ENCODE assay signal across 8 cellular contexts in genomic region chr20:38433304-38433972, GRCh38. TPM values are rescaled to one million over a fixed set of nuclear protein-coding genes. Genes with fewer than 3 reads are reported as not detected.
DNase-seq lines count a peak whose midpoint lies in the region; TF ChIP-seq lines count a peak whose summit lies in the region.

No MANE protein-coding gene starts in this region.

- H4K20me1 ChIP-seq in MM.1S (ENCODE audit: insufficient read depth, low read length) = peaks cover 51% of the 10 kb centered on the region

- H3K4me1 Mint-ChIP-seq in CD8-positive, alpha-beta memory T cell = peaks cover 29 to 61% (median 47%) of the 10 kb centered on the region in 3 donors
- H3K4me1 Mint-ChIP-seq in nephron progenitor cell = peaks cover 40% of the 10 kb centered on the region

- peak overlapping the region; percentile 91 for H3K4me2 ChIP-seq in MM.1S (ENCODE audit: low read depth, low read length)

- no peak for TF ChIP-seq CTCF in MM.1S (IDR thresholded peaks at IDR 0.05; ENCODE audit: low read length)
- TF ChIP-seq CTCF in coronary artery (IDR thresholded peaks at IDR 0.05) = no peak
- TF ChIP-seq CTCF in nephron progenitor cell (IDR thresholded peaks at IDR 0.05) = no peak

- H3K36me3 ChIP-seq in CD8-positive, alpha-beta memory T cell (ENCODE audit: insufficient read depth, low read length) = peaks cover 42% of the 10 kb centered on the region
- H3K36me3 ChIP-seq in MM.1S (replicated peaks; ENCODE audit: insufficient read depth, low read length) = peaks cover 46% of the 10 kb centered on the region

- H3K27ac ChIP-seq in CD8-positive, alpha-beta memory T cell (ENCODE audit: low read depth, low read length) = peak overlapping the region; percentile 77
- H3K27ac ChIP-seq in MM.1S (ENCODE audit: low read length) (no peak overlapping the region), coronary artery (no peak overlapping the region)

- H2AFZ ChIP-seq in MM.1S (ENCODE audit: low read length) = no peak overlapping the region

- peak overlapping the region; percentile 93 for H3K4me3 ChIP-seq in CD8-positive, alpha-beta memory T cell (ENCODE audit: low read length)
- H3K4me3 ChIP-seq in MM.1S (ENCODE audit: low read length) = peak overlapping the region; percentile 98
- peak overlapping the region; percentile 81 for H3K4me3 ChIP-seq in coronary artery

- H3K79me2 ChIP-seq in MM.1S (ENCODE audit: low read length) = peaks cover 67% of the 10 kb centered on the region

- no peaks in the 10 kb centered on the region for H3K9me3 ChIP-seq in CD8-positive, alpha-beta memory T cell (ENCODE audit: low read length)
- H3K9me3 ChIP-seq in MM.1S (replicated peaks; ENCODE audit: insufficient read depth, low read length) = no peaks in the 10 kb centered on the region

- no peaks in the 10 kb centered on the region for H3K27me3 Mint-ChIP-seq in CD8-positive, alpha-beta memory T cell
- peaks cover 8% of the 10 kb centered on the region for H3K27me3 Mint-ChIP-seq in nephron progenitor cell (ENCODE audit: low read depth, poor library complexity)

- peak overlapping the region; percentile 90 for H3K9ac ChIP-seq in MM.1S (ENCODE audit: low read length)

- no peaks in the 10 kb centered on the region for H3K27me3 ChIP-seq in CD8-positive, alpha-beta memory T cell (ENCODE audit: insufficient read depth, low read length, poor library complexity, severe bottlenecking)
- H3K27me3 ChIP-seq in MM.1S (replicated peaks; ENCODE audit: insufficient read depth, low read length) = no peaks in the 10 kb centered on the region

- CTCF ChIA-PET in CD8-positive, alpha-beta memory T cell (lab: Charles Lee) = interaction anchor here (1.2 to 3.1 kb wide), 3 partner anchors 15 to 397 kb away, joined by 3 to 85 read pairs (median 3); no protein-coding TSS in a partner anchor

- peaks cover 6 to 63% (median 13%) of the 10 kb centered on the region in 3 donors for H3K36me3 Mint-ChIP-seq in CD8-positive, alpha-beta memory T cell
- peaks cover 56% of the 10 kb centered on the region for H3K36me3 Mint-ChIP-seq in nephron progenitor cell (ENCODE audit: low read depth)

- H3K27ac Mint-ChIP-seq in CD8-positive, alpha-beta memory T cell = peak overlapping the region; percentile 95 to 99 (median 98)
- no peak overlapping the region for H3K27ac Mint-ChIP-seq in nephron progenitor cell

- H3K9me2 ChIP-seq in MM.1S (replicated peaks; ENCODE audit: insufficient read depth, low read length) = no peaks in the 10 kb centered on the region

- POLR2A ChIA-PET in CD8-positive, alpha-beta memory T cell (lab: Charles Lee) = interaction anchor here (2.3 kb wide), 2 partner anchors 14 to 40 kb away, joined by 31 to 44 read pairs; partner anchors contain the start of gene RALGAPB

- H3K9me3 Mint-ChIP-seq in CD8-positive, alpha-beta memory T cell = no peaks in the 10 kb centered on the region
- H3K9me3 Mint-ChIP-seq in nephron progenitor cell = peaks cover 8% of the 10 kb centered on the region

- 0 out of 2 replicates have a peak, but pooled peaks cover 3% of the 10 kb centered on the region for H3F3A ChIP-seq in MM.1S (ENCODE audit: insufficient read depth, low read length)

- DNase-seq in CD8-positive, alpha-beta memory T cell = no peak
- DNase-seq in MM.1S (no peak), coronary artery (ENCODE audit: low spot score) (no peak), nephron progenitor cell (no peak), EL (no peak), DMS 273 (lab: John Stamatoyannopoulos, UW; ENCODE audit: unreplicated experiment) (no peak), H4 (ENCODE audit: low spot score) (no peak)
- no peak for DNase-seq in effector CD8-positive, alpha-beta T cell (lab: John Stamatoyannopoulos, UW)

- peak overlapping the region; percentile 96 to 99 (median 97) for H3K4me3 Mint-ChIP-seq in CD8-positive, alpha-beta memory T cell
- H3K4me3 Mint-ChIP-seq in nephron progenitor cell = peak overlapping the region; percentile 93

- H3K4me1 ChIP-seq in CD8-positive, alpha-beta memory T cell (ENCODE audit: insufficient read depth, low read length) = peaks cover 26% of the 10 kb centered on the region
- H3K4me1 ChIP-seq in MM.1S (ENCODE audit: low read length) = peaks cover 20% of the 10 kb centered on the region; the same call in 1 of the 2 replicates

RNA-seq across cellular contexts. Expression of gene SNHG17, which starts 1.7 kb away (rescaled TPM):
- total RNA-seq in CD8-positive, alpha-beta memory T cell = 100 to 1,000 TPM; 211 to 216 TPM
- polyA plus RNA-seq in CD8-positive, alpha-beta memory T cell = 107 TPM
- total RNA-seq in H4 (2014; rRNA removed; shearing (Covaris generic)) = 6.1 and 6.7 TPM in 2 replicates

RNA-seq across cellular contexts. Expression of gene RALGAPB, which starts 39.2 kb away (rescaled TPM):
- 10 to 100 TPM; 33.8 to 35.0 TPM for total RNA-seq in CD8-positive, alpha-beta memory T cell
- polyA plus RNA-seq in CD8-positive, alpha-beta memory T cell = 13.9 TPM
- 14.0 and 15.1 TPM in 2 replicates for total RNA-seq in H4 (2014; rRNA removed; shearing (Covaris generic))

Comparison
In these comparisons a context has a peak if more than half of its experiments do, and no peak if none do; other contexts are left out.
1. RNA of gene SNHG17, which starts 1.7 kb away (total RNA-seq): 211 to 216 TPM in CD8-positive, alpha-beta memory T cell; 6.1 to 6.7 TPM in H4; every median in the first group is over 10 times any median in the second.
2. Peak in every context shown above with its lines, with median percentiles within 50 percentile points of each other: H3K4me3 ChIP-seq.